In genomic region chr12:55972045-55972843, GRCh38 we compare ENCODE assay signal across 9 cellular contexts. TPM values are rescaled to one million over a fixed set of nuclear protein-coding genes. Genes with fewer than 3 reads are reported as not detected.
A peak's percentile ranks its signal among the peaks of the same experiment; 100 is the strongest.
DNase-seq lines count a peak whose midpoint lies in the region; ATAC-seq, FAIRE-seq and TF ChIP-seq lines count a peak whose summit lies in the region.
"Had no signal": no experiment of that assay in that cellular context is flagged by ENCODE, and none has a peak within 500 bp of the region (broad histone marks: within the 10 kb centered on the region; RNA-seq: fewer than 3 reads in every experiment).

No MANE protein-coding gene starts in this region.

- H3K36me3 ChIP-seq in HEK293 (ENCODE audit: control insufficient read depth in 2 of 2, insufficient read depth in 1 of 2, low read length in 2 of 2) (peaks cover 10 to 65% of the 10 kb centered on the region in 2 experiments), astrocyte (ENCODE audit: insufficient read depth, low read length) (no peaks in the 10 kb centered on the region), left lung (peaks cover 0 to 8% of the 10 kb centered on the region in 2 donors)

- peak overlapping the region; percentile 98 for H3K4me2 ChIP-seq in astrocyte (ENCODE audit: low read length)

- H3K27ac Mint-ChIP-seq in astrocyte (ENCODE audit: unreplicated experiment): no peak overlapping the region
- H3K27ac Mint-ChIP-seq in activated naive CD4-positive, alpha-beta T cell treated with anti-CD3 and anti-CD28 coated beads for 36 hours: no peak overlapping the region

- ATAC-seq in left lung (peak; percentile 5), GM21515 (IDR thresholded peaks at IDR 0.05; ENCODE audit: unreplicated experiment) (no peak)

- H3K9me3 ChIP-seq in HEK293 (ENCODE audit: control insufficient read depth, insufficient read depth, low read depth, low read length) (no peaks in the 10 kb centered on the region), astrocyte (ENCODE audit: insufficient read depth, low read depth, low read length) (no peaks in the 10 kb centered on the region), left lung (no peaks in the 10 kb centered on the region)

- no peaks in the 10 kb centered on the region for H3K27me3 ChIP-seq in astrocyte (ENCODE audit: insufficient read depth, low read length)
- H3K27me3 ChIP-seq in left lung: no peaks in the 10 kb centered on the region

- H3K27me3 Mint-ChIP-seq in astrocyte (ENCODE audit: low read depth, unreplicated experiment): no peaks in the 10 kb centered on the region
- H3K27me3 Mint-ChIP-seq in activated naive CD4-positive, alpha-beta T cell treated with anti-CD3 and anti-CD28 coated beads for 36 hours (ENCODE audit: low read depth): no peaks in the 10 kb centered on the region
- H3K27me3 Mint-ChIP-seq: naive B cell had no signal

- H3K27ac ChIP-seq in HEK293 (ENCODE audit: extremely low read depth, low read depth, low read length): no peak overlapping the region
- peak overlapping the region; percentile 93 for H3K27ac ChIP-seq in astrocyte (ENCODE audit: low read depth, low read length)
- peak overlapping the region; percentile 96 to 98 for H3K27ac ChIP-seq in left lung

- H3K36me3 Mint-ChIP-seq in astrocyte (ENCODE audit: low read depth, unreplicated experiment): peaks cover 2% of the 10 kb centered on the region
- H3K36me3 Mint-ChIP-seq in activated naive CD4-positive, alpha-beta T cell treated with anti-CD3 and anti-CD28 coated beads for 36 hours (ENCODE audit: low read depth): peaks cover 31% of the 10 kb centered on the region
- H3K36me3 Mint-ChIP-seq: naive B cell had no signal

- H3K9me3 Mint-ChIP-seq in astrocyte (ENCODE audit: unreplicated experiment): no peaks in the 10 kb centered on the region
- H3K9me3 Mint-ChIP-seq in activated naive CD4-positive, alpha-beta T cell treated with anti-CD3 and anti-CD28 coated beads for 36 hours: no peaks in the 10 kb centered on the region
- H3K9me3 Mint-ChIP-seq: naive B cell had no signal

- no peak for TF ChIP-seq CTCF in HEK293 (tag by site-specific recombination; IDR thresholded peaks at IDR 0.05)
- TF ChIP-seq CTCF in astrocyte (IDR thresholded peaks at IDR 0.05; ENCODE audit: insufficient read depth, low read depth, low read length): no peak
- no peak for TF ChIP-seq CTCF in left lung (IDR thresholded peaks at IDR 0.05)

- CTCF ChIA-PET in HEK293 (lab: Yijun Ruan, JAX): interaction anchor here (0.6 to 0.8 kb wide), 3 partner anchors 24 to 253 kb away, joined by 3 read pairs; no protein-coding TSS in a partner anchor
- CTCF ChIA-PET in activated naive CD4-positive, alpha-beta T cell treated with anti-CD3 and anti-CD28 coated beads for 36 hours (lab: Charles Lee): no interaction called here

- H3K4me3 ChIP-seq in HEK293 (ENCODE audit: low read depth, low read length): peak overlapping the region; percentile 42
- peak overlapping the region; percentile 74 for H3K4me3 ChIP-seq in astrocyte (ENCODE audit: insufficient read depth, low read depth, low read length)
- H3K4me3 ChIP-seq in left lung: peak overlapping the region; percentile 42 to 98

- no peak overlapping the region for H3K4me3 Mint-ChIP-seq in astrocyte (ENCODE audit: unreplicated experiment)
- H3K4me3 Mint-ChIP-seq in activated naive CD4-positive, alpha-beta T cell treated with anti-CD3 and anti-CD28 coated beads for 36 hours: no peak overlapping the region

- H3K9ac ChIP-seq in astrocyte (ENCODE audit: low read length): peak overlapping the region; percentile 93

- no peak for FAIRE-seq in astrocyte (lab: Jason Lieb, UNC)

- POLR2A ChIA-PET in HEK293 (lab: Yijun Ruan, JAX): no interaction called here

- H2AFZ ChIP-seq in astrocyte (ENCODE audit: low read depth, low read length): no peak overlapping the region

- peaks cover 20% of the 10 kb centered on the region for H4K20me1 ChIP-seq in astrocyte (ENCODE audit: insufficient read depth, low read length)

- intact Hi-C loops in left lung (cut with DNase I): no loop called here
- intact Hi-C loops in activated naive CD4-positive, alpha-beta T cell treated with anti-CD3 and anti-CD28 coated beads for 36 hours (cut with micrococcal nuclease): loop anchor here (2.0 to 10.0 kb wide), 2 partner anchors 217 to 363 kb away; partner anchors contain the start of genes IL23A, PAN2 and SMARCC2

- peaks cover 4% of the 10 kb centered on the region; the same call in 1 of the 2 replicates for H3K4me1 ChIP-seq in HEK293 (ENCODE audit: control insufficient read depth, insufficient read depth, low read length)
- H3K4me1 ChIP-seq in astrocyte (ENCODE audit: insufficient read depth, low read length): peaks cover 18% of the 10 kb centered on the region
- H3K4me1 ChIP-seq in left lung: peaks cover 0 to 57% of the 10 kb centered on the region in 2 donors

- DNase-seq in A172 (ENCODE audit: low spot score) (peak; percentile 85), astrocyte (ENCODE audit: low read depth) (peak; percentile 63), left lung (no peak), GM19238 (ENCODE audit: insufficient read length, low spot score) (no peak), NCI-H2081 (lab: John Stamatoyannopoulos, UW) (no peak)
- no peak for DNase-seq in activated naive CD4-positive, alpha-beta T cell treated with anti-CD3 and anti-CD28 coated beads for 36 hours
- DNase-seq: naive B cell had no signal

- H3K4me1 Mint-ChIP-seq in astrocyte (ENCODE audit: low read depth, unreplicated experiment): peaks cover 19% of the 10 kb centered on the region
- H3K4me1 Mint-ChIP-seq in activated naive CD4-positive, alpha-beta T cell treated with anti-CD3 and anti-CD28 coated beads for 36 hours (ENCODE audit: low read depth): peaks cover 32% of the 10 kb centered on the region

- peaks cover 50% of the 10 kb centered on the region for H3K79me2 ChIP-seq in astrocyte (ENCODE audit: insufficient read depth, low read length)

TF ChIP-seq in HEK293, 187 proteins besides CTCF, POLR2A, EP300 and RAD21:
- TF ChIP-seq ZNF362 (tag by site-specific recombination; IDR thresholded peaks at IDR 0.05) (0 out of 2 replicates have a peak, but pooled peaks have one; percentile 16), ZBTB20 (tag by site-specific recombination; IDR thresholded peaks at IDR 0.05) (peak; percentile 96), SP2 (tag by site-specific recombination; IDR thresholded peaks at IDR 0.05) (0 out of 2 replicates have a peak, but pooled peaks have one; percentile 21), ZNF843 (tag by site-specific recombination; IDR thresholded peaks at IDR 0.05) (no peak), GLIS2 (tag by site-specific recombination; IDR thresholded peaks at IDR 0.05) (no peak), ZNF473 (tag by site-specific recombination; IDR thresholded peaks at IDR 0.05) (no peak), ZBTB17 (tag by site-specific recombination; IDR thresholded peaks at IDR 0.05) (peak; percentile 36), SP3 (tag by site-specific recombination; IDR thresholded peaks at IDR 0.05) (0 out of 2 replicates have a peak, but pooled peaks have one; percentile 11), ZNF24 (tag by site-specific recombination; IDR thresholded peaks at IDR 0.05) (no peak), ZFHX2 (tag by site-specific recombination; conservative IDR thresholded peaks at IDR 0.05) (no peak), ZNF785 (tag by site-specific recombination; IDR thresholded peaks at IDR 0.05) (no peak)

RNA-seq across cellular contexts. Expression of gene RAB5B, which starts 1.6 kb away (rescaled TPM):
- 47.8 and 50.1 TPM in 2 replicates for total RNA-seq in A172 (2014; rRNA removed; shearing (Covaris generic))
- total RNA-seq in astrocyte: 110 and 127 TPM in 2 replicates
- total RNA-seq in left lung: 100 to 1,000 TPM; 116 to 175 TPM
- 10 to 100 TPM; 33.2 to 35.7 TPM for total RNA-seq in activated naive CD4-positive, alpha-beta T cell treated with anti-CD3 and anti-CD28 coated beads for 36 hours

RNA-seq across cellular contexts. Expression of gene CDK2, which starts 5.6 kb away (rescaled TPM):
- total RNA-seq in A172 (2014; rRNA removed; shearing (Covaris generic)): 91.6 and 100 TPM in 2 replicates
- 37.8 and 44.3 TPM in 2 replicates for total RNA-seq in astrocyte
- total RNA-seq in left lung: 10 to 100 TPM; 34.1 to 40.3 TPM
- 100 to 1,000 TPM; 121 to 126 TPM for total RNA-seq in activated naive CD4-positive, alpha-beta T cell treated with anti-CD3 and anti-CD28 coated beads for 36 hours

RNA-seq across cellular contexts. Expression of gene PMEL, which starts 6.4 kb away (rescaled TPM):
- total RNA-seq in A172 (2014; rRNA removed; shearing (Covaris generic)): 1.1 and 2.0 TPM in 2 replicates
- 3.9 and 13.8 TPM in 2 replicates for total RNA-seq in astrocyte
- total RNA-seq in left lung: 1 to 10 TPM in 1 of 2 donors, under 1 TPM in 1; 0.99 to 1.8 TPM
- 1 to 10 TPM; 1.2 to 1.5 TPM for total RNA-seq in activated naive CD4-positive, alpha-beta T cell treated with anti-CD3 and anti-CD28 coated beads for 36 hours

RNA-seq across cellular contexts. Expression of gene SUOX, which starts 24.8 kb away (rescaled TPM):
- 8.9 and 14.4 TPM in 2 replicates for total RNA-seq in A172 (2014; rRNA removed; shearing (Covaris generic))
- total RNA-seq in astrocyte: 13.6 and 14.3 TPM in 2 replicates
- 10 to 100 TPM; 26.1 to 26.3 TPM for total RNA-seq in left lung
- total RNA-seq in activated naive CD4-positive, alpha-beta T cell treated with anti-CD3 and anti-CD28 coated beads for 36 hours: 1 to 10 TPM; 1.7 to 2.2 TPM

RNA-seq across cellular contexts. Expression of gene DGKA, which starts 41.3 kb away (rescaled TPM):
- total RNA-seq in A172 (2014; rRNA removed; shearing (Covaris generic)): 33.4 and 42.9 TPM in 2 replicates
- total RNA-seq in astrocyte (108 and 118 TPM in 2 replicates), left lung (10 to 100 TPM; 30.6 to 36.7 TPM)
- total RNA-seq in activated naive CD4-positive, alpha-beta T cell treated with anti-CD3 and anti-CD28 coated beads for 36 hours: 100 to 1,000 TPM; 285 to 331 TPM

Comparison
In these comparisons a context has a peak if more than half of its experiments do, and no peak if none do; other contexts are left out.
1. DNase-seq: peak in A172 (single experiment) and astrocyte (single experiment); none in left lung (0 of 2), GM19238 (single experiment), NCI-H2081 (0 of 2) and activated naive CD4-positive, alpha-beta T cell treated with anti-CD3 and anti-CD28 coated beads for 36 hours (single experiment).
2. Peak in every context shown above with its lines, with median percentiles within 50 percentile points of each other: H3K4me3 ChIP-seq.